ENCODE assay signal across 8 cellular contexts in the genomic region with DNA sequence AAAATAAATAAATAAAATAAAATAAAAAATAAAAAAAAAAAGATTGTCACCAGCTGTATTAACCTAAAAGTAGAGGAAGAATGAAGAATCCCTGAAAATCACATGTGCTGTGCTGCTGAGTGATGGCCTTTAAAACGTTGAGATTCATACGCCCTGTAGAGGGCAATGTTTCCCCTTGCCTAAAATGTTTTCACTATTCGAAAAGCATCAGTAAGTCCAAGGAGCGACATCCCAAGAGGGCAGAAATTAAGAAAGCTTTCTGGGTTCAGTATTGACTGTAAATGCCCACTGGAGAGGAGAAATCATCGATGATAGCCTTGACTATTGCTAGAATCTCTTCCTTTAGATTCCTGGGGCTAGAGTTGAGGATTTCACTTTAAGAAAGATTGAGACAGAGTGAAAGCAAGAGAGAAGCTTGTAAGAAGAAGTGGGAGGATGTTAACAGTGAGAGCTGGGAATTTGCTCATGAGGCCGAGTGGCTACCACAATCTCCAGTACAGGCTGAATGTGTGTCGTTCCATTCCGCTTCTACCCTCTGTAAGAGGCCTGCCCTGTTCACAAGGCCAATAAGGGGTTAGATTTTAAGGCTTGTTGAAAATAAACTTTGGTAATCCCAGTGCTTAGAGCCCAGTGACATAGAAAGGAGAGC.
DNase-seq lines count a peak whose midpoint lies in the region; ATAC-seq and TF ChIP-seq lines count a peak whose summit lies in the region.

No MANE protein-coding gene starts in this region.

- no peak overlapping the region for H3K27ac ChIP-seq in HEK293 (ENCODE audit: extremely low read depth, low read depth, low read length)

- H3K27me3 Mint-ChIP-seq in activated CD8-positive, alpha-beta memory T cell treated with anti-CD3 and anti-CD28 coated beads, Interleukin-2, amount 10 ng/mL, durations not matched to agents 7 days and 5 days = peaks cover 2% of the 10 kb centered on the region
- no peaks in the 10 kb centered on the region for H3K27me3 Mint-ChIP-seq in activated CD8-positive, alpha-beta T cell treated with anti-CD3 and anti-CD28 coated beads for 36 hours

- POLR2A ChIA-PET in HEK293 (lab: Yijun Ruan, JAX) = no interaction called here
- POLR2A ChIA-PET in activated CD8-positive, alpha-beta T cell treated with anti-CD3 and anti-CD28 coated beads for 36 hours (lab: Charles Lee) = no interaction called here

- CTCF ChIA-PET in activated CD8-positive, alpha-beta memory T cell treated with anti-CD3 and anti-CD28 coated beads, Interleukin-2, amount 10 ng/mL, durations not matched to agents 7 days and 5 days (lab: Charles Lee) = interaction anchor here (0.7 to 2.8 kb wide), 7 partner anchors 15 to 611 kb away, joined by 3 to 6 read pairs (median 4); no protein-coding TSS in a partner anchor
- CTCF ChIA-PET in HEK293 (lab: Yijun Ruan, JAX) = interaction anchor here (0.6 to 3.4 kb wide), 41 partner anchors 8 to 1393 kb away, joined by 3 to 34 read pairs (median 4); no protein-coding TSS in a partner anchor
- CTCF ChIA-PET in activated CD8-positive, alpha-beta T cell treated with anti-CD3 and anti-CD28 coated beads for 36 hours (lab: Charles Lee) = interaction anchor here (0.6 to 2.2 kb wide), 14 partner anchors 9 to 483 kb away, joined by 3 to 11 read pairs (median 4); no protein-coding TSS in a partner anchor

- no peaks in the 10 kb centered on the region for H3K4me1 ChIP-seq in HEK293 (ENCODE audit: control insufficient read depth, insufficient read depth, low read length)

- H3K4me3 Mint-ChIP-seq in activated CD8-positive, alpha-beta memory T cell treated with anti-CD3 and anti-CD28 coated beads, Interleukin-2, amount 10 ng/mL, durations not matched to agents 7 days and 5 days = peak overlapping the region; percentile 29
- H3K4me3 Mint-ChIP-seq in activated CD8-positive, alpha-beta T cell treated with anti-CD3 and anti-CD28 coated beads for 36 hours = no peak overlapping the region

- no peaks in the 10 kb centered on the region for H3K36me3 ChIP-seq in HEK293 (ENCODE audit: control insufficient read depth in 2 of 2, insufficient read depth in 1 of 2, low read length in 2 of 2)

- TF ChIP-seq CTCF in HEK293 (tag by site-specific recombination; IDR thresholded peaks at IDR 0.05) = no peak
- peak; percentile 58 for TF ChIP-seq CTCF in NB4 (IDR thresholded peaks at IDR 0.05; ENCODE audit: low read depth, low read length)
- TF ChIP-seq CTCF in activated CD8-positive, alpha-beta T cell treated with anti-CD3 and anti-CD28 coated beads for 36 hours (IDR thresholded peaks at IDR 0.05) = peak; percentile 54

- no peaks in the 10 kb centered on the region for H3K9me3 Mint-ChIP-seq in activated CD8-positive, alpha-beta memory T cell treated with anti-CD3 and anti-CD28 coated beads, Interleukin-2, amount 10 ng/mL, durations not matched to agents 7 days and 5 days (ENCODE audit: low read depth)
- no peaks in the 10 kb centered on the region for H3K9me3 Mint-ChIP-seq in activated CD8-positive, alpha-beta T cell treated with anti-CD3 and anti-CD28 coated beads for 36 hours

- intact Hi-C loops in activated CD8-positive, alpha-beta T cell treated with anti-CD3 and anti-CD28 coated beads for 36 hours (cut with micrococcal nuclease) = loop anchor here (10.0 kb wide), 1 partner anchor 203 kb away; no protein-coding TSS in a partner anchor
- intact Hi-C loops in Right ventricle myocardium superior (cut with DNase I) = loop anchor here (5.0 kb wide), 1 partner anchor 465 kb away; no protein-coding TSS in a partner anchor

- DNase-seq in activated CD8-positive, alpha-beta memory T cell treated with anti-CD3 and anti-CD28 coated beads, Interleukin-2, amount 10 ng/mL, durations not matched to agents 7 days and 5 days = no peak
- DNase-seq in activated CD8-positive, alpha-beta memory T cell treated with anti-CD3 and anti-CD28 coated beads for 24 hours = no peak
- DNase-seq in NB4 (ENCODE audit: low read depth) (peak; percentile 65), Right ventricle myocardium superior (no peak), putamen (ENCODE audit: low spot score) (peak; percentile 77)
- peak; percentile 5 for DNase-seq in activated CD8-positive, alpha-beta T cell treated with anti-CD3 and anti-CD28 coated beads for 36 hours
- no peak for DNase-seq in effector CD4-positive, alpha-beta T cell

- H3K4me3 ChIP-seq in HEK293 (ENCODE audit: low read depth, low read length) = no peak overlapping the region
- no peak overlapping the region for H3K4me3 ChIP-seq in NB4 (ENCODE audit: low read depth, low read length)

- ATAC-seq in activated CD8-positive, alpha-beta memory T cell treated with anti-CD3 and anti-CD28 coated beads, Interleukin-2, amount 10 ng/mL, durations not matched to agents 7 days and 5 days = peak; percentile 27
- peak; percentile 42 for ATAC-seq in activated CD8-positive, alpha-beta T cell treated with anti-CD3 and anti-CD28 coated beads for 36 hours
- peak; percentile 87 for ATAC-seq in Right ventricle myocardium superior (ENCODE audit: poor library complexity)

- no peak overlapping the region for H3K27ac Mint-ChIP-seq in activated CD8-positive, alpha-beta memory T cell treated with anti-CD3 and anti-CD28 coated beads, Interleukin-2, amount 10 ng/mL, durations not matched to agents 7 days and 5 days
- no peak overlapping the region for H3K27ac Mint-ChIP-seq in activated CD8-positive, alpha-beta T cell treated with anti-CD3 and anti-CD28 coated beads for 36 hours

- no peaks in the 10 kb centered on the region for H3K9me3 ChIP-seq in HEK293 (ENCODE audit: control insufficient read depth, insufficient read depth, low read depth, low read length)

- no peak for TF ChIP-seq POLR2A in NB4 (IDR thresholded peaks at IDR 0.05; ENCODE audit: extremely low read depth, insufficient read length)

- H3K4me1 Mint-ChIP-seq in activated CD8-positive, alpha-beta memory T cell treated with anti-CD3 and anti-CD28 coated beads, Interleukin-2, amount 10 ng/mL, durations not matched to agents 7 days and 5 days = peaks cover 8% of the 10 kb centered on the region
- peaks cover 4% of the 10 kb centered on the region for H3K4me1 Mint-ChIP-seq in activated CD8-positive, alpha-beta T cell treated with anti-CD3 and anti-CD28 coated beads for 36 hours (ENCODE audit: low read depth)

- H3K36me3 Mint-ChIP-seq in activated CD8-positive, alpha-beta memory T cell treated with anti-CD3 and anti-CD28 coated beads, Interleukin-2, amount 10 ng/mL, durations not matched to agents 7 days and 5 days = no peaks in the 10 kb centered on the region
- no peaks in the 10 kb centered on the region for H3K36me3 Mint-ChIP-seq in activated CD8-positive, alpha-beta T cell treated with anti-CD3 and anti-CD28 coated beads for 36 hours (ENCODE audit: low read depth)

TF ChIP-seq in HEK293, 187 proteins besides CTCF, POLR2A, EP300 and RAD21 (continues in another document):
- TF ChIP-seq PRDM1 (tag by site-specific recombination; IDR thresholded peaks at IDR 0.05) (0 out of 2 replicates have a peak, but pooled peaks have one; percentile 50), ZNF654 (tag by site-specific recombination; IDR thresholded peaks at IDR 0.05; ENCODE audit: low read depth) (peak; percentile 78), ZNF621 (tag by site-specific recombination; IDR thresholded peaks at IDR 0.05) (no peak), SCRT1 (tag by site-specific recombination; IDR thresholded peaks at IDR 0.05; ENCODE audit: borderline replicate concordance) (no peak), ZNF544 (tag by site-specific recombination; IDR thresholded peaks at IDR 0.05) (no peak), ZNF394 (tag by site-specific recombination; IDR thresholded peaks at IDR 0.05; ENCODE audit: borderline replicate concordance) (no peak), SALL2 (tag by site-specific recombination; IDR thresholded peaks at IDR 0.05; ENCODE audit: borderline replicate concordance) (no peak), ZNF184 (tag by site-specific recombination; IDR thresholded peaks at IDR 0.05) (no peak), ZBTB21 (tag by site-specific recombination; IDR thresholded peaks at IDR 0.05) (no peak), ZNF660 (tag by site-specific recombination; IDR thresholded peaks at IDR 0.05) (peak; percentile 66; the same call in 1 of the 2 replicates), ZBTB17 (tag by site-specific recombination; IDR thresholded peaks at IDR 0.05) (0 out of 2 replicates have a peak, but pooled peaks have one; percentile 14), ZNF112 (tag by site-specific recombination; IDR thresholded peaks at IDR 0.05) (no peak)
- TF ChIP-seq, protein P1, sequence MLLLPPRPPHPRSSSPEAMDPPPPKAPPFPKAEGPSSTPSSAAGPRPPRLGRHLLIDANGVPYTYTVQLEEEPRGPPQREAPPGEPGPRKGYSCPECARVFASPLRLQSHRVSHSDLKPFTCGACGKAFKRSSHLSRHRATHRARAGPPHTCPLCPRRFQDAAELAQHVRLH (tag by site-specific recombination; IDR thresholded peaks at IDR 0.05) = no peak
- TF ChIP-seq, protein P2, sequence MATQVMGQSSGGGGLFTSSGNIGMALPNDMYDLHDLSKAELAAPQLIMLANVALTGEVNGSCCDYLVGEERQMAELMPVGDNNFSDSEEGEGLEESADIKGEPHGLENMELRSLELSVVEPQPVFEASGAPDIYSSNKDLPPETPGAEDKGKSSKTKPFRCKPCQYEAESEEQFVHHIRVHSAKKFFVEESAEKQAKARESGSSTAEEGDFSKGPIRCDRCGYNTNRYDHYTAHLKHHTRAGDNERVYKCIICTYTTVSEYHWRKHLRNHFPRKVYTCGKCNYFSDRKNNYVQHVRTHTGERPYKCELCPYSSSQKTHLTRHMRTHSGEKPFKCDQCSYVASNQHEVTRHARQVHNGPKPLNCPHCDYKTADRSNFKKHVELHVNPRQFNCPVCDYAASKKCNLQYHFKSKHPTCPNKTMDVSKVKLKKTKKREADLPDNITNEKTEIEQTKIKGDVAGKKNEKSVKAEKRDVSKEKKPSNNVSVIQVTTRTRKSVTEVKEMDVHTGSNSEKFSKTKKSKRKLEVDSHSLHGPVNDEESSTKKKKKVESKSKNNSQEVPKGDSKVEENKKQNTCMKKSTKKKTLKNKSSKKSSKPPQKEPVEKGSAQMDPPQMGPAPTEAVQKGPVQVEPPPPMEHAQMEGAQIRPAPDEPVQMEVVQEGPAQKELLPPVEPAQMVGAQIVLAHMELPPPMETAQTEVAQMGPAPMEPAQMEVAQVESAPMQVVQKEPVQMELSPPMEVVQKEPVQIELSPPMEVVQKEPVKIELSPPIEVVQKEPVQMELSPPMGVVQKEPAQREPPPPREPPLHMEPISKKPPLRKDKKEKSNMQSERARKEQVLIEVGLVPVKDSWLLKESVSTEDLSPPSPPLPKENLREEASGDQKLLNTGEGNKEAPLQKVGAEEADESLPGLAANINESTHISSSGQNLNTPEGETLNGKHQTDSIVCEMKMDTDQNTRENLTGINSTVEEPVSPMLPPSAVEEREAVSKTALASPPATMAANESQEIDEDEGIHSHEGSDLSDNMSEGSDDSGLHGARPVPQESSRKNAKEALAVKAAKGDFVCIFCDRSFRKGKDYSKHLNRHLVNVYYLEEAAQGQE (tag by site-specific recombination; IDR thresholded peaks at IDR 0.05) = no peak

Comparison
In these comparisons a context has a peak if more than half of its experiments do, and no peak if none do; other contexts are left out.
1. ATAC-seq: peak in every context shown above with its lines; median percentile 87 in Right ventricle myocardium superior; 42 in activated CD8-positive, alpha-beta T cell treated with anti-CD3 and anti-CD28 coated beads for 36 hours; 27 in activated CD8-positive, alpha-beta memory T cell treated with anti-CD3 and anti-CD28 coated beads, Interleukin-2, amount 10 ng/mL, durations not matched to agents 7 days and 5 days.
2. DNase-seq: peak in NB4 (single experiment), activated CD8-positive, alpha-beta T cell treated with anti-CD3 and anti-CD28 coated beads for 36 hours (single experiment) and putamen (single experiment); none in activated CD8-positive, alpha-beta memory T cell treated with anti-CD3 and anti-CD28 coated beads, Interleukin-2, amount 10 ng/mL, durations not matched to agents 7 days and 5 days (single experiment), activated CD8-positive, alpha-beta memory T cell treated with anti-CD3 and anti-CD28 coated beads for 24 hours (single experiment), Right ventricle myocardium superior (single experiment) and effector CD4-positive, alpha-beta T cell (single experiment).